Comparison of ENCODE assay signal across 1 cellular context in the genomic region with DNA sequence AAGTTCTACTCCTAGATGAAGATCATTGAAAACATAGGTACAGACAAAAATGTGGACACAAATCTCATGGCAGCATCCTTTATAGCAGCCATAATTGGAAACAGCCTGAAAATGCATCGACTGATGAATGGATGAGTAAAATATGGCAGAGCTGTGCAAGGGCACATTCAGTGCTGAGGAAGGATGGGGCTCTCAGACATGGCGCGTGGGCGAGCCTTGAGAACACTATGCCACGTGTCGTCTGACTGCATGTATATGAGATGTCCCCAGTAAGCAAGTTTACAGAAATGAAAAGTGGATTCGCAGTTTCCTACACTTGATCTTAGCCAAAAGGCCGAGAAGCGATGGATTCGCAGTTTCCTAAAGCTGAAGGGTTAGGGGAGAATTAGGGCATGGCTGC.
TF ChIP-seq lines count a peak whose summit lies in the region.

No MANE protein-coding gene starts in this region.

TF ChIP-seq in GM23338, 12 proteins besides CTCF, POLR2A, EP300 and RAD21 (continued from another document):
- TF ChIP-seq, protein P1, sequence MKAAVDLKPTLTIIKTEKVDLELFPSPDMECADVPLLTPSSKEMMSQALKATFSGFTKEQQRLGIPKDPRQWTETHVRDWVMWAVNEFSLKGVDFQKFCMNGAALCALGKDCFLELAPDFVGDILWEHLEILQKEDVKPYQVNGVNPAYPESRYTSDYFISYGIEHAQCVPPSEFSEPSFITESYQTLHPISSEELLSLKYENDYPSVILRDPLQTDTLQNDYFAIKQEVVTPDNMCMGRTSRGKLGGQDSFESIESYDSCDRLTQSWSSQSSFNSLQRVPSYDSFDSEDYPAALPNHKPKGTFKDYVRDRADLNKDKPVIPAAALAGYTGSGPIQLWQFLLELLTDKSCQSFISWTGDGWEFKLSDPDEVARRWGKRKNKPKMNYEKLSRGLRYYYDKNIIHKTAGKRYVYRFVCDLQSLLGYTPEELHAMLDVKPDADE (IDR thresholded peaks at IDR 0.05) = no peak
- TF ChIP-seq EZH2phosphoT487 (IDR thresholded peaks at IDR 0.05; ENCODE audit: unreplicated experiment) = no peak
- TF ChIP-seq POLR2AphosphoS5 (IDR thresholded peaks at IDR 0.05; ENCODE audit: low read depth) = no peak
